ENCODE assay signal across 26 cellular contexts in the genomic region with DNA sequence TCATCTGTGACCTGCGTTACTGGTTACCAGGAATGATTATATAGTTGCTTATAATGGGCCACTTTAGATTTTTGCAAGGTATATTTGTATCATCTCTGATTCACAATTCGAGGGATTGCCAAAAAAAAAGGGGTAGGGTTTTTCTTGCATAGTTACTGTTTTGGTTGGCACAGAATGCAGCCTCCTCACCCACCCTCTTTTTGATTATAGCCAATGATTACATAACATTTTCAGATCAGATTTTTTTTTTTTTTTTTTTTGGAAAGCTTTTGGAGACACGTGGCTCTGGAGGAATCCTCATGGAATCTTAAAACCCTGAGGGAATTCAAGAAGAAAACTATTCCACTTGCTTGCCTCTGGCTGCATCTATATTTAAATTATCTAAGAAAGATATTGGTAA. TPM values are rescaled to one million over a fixed set of nuclear protein-coding genes. Genes with fewer than 3 reads are reported as not detected.
DNase-seq lines count a peak whose midpoint lies in the region; ATAC-seq and TF ChIP-seq lines count a peak whose summit lies in the region.
"Had no signal": no experiment of that assay in that cellular context is flagged by ENCODE, and none has a peak within 500 bp of the region (broad histone marks: within the 10 kb centered on the region; RNA-seq: fewer than 3 reads in every experiment).

No MANE protein-coding gene starts in this region.

- DNase-seq in Right ventricle myocardium superior (no peak), right atrium auricular region (ENCODE audit: low spot score) (no peak), NCI-H226 (peak; percentile 18), fibroblast of lung (ENCODE audit: low read depth in 2 of 2) (peak; percentile 39 to 76), Kasumi-1 (lab: John Stamatoyannopoulos, UW) (no peak), mesendoderm (no peak)
- DNase-seq: 8988T; activated CD4-positive, alpha-beta T cell treated with anti-CD3 and anti-CD28 coated beads for 48 hours; activated CD8-positive, alpha-beta memory T cell treated with anti-CD3 and anti-CD28 coated beads for 24 hours; activated gamma-delta T cell treated with Interleukin-2 at 50 U/mL for 16 hours; activated naive CD8-positive, alpha-beta T cell treated with anti-CD3 and anti-CD28 coated beads, Interleukin-2, amount 50 U/mL, for 24 hours; activated T-cell treated with anti-CD3 and anti-CD28 coated beads, Interleukin-2, amount 50 U/mL, for 1 hour; DMS53; GDM1; left lung; NCI-H1694 treated with DMSO at 0.1 percent for 48 hours; NCI-H510A treated with DMSO at 0.1 percent for 48 hours; NK-92 treated with Interleukin-12 subunit alpha and Interleukin-12 subunit beta, amount 100 ng/mL, for 24 hours; SW 1271; T1000; WERI-Rb-1 had no signal

- no peaks in the 10 kb centered on the region for H4K20me1 ChIP-seq in fibroblast of lung (ENCODE audit: control insufficient read depth, extremely low read depth, insufficient read depth, low read length)

- no CpG with 5 or more reads among the region's 3 CpGs for WGBS in mesendoderm (ENCODE audit: extremely low coverage, insufficient coverage, low lambda C conversion rate)

- no peak overlapping the region for H3K4me3 ChIP-seq in right atrium auricular region
- H3K4me3 ChIP-seq in fibroblast of lung (replicated peaks in 1 of 4; ENCODE audit: control extremely low read depth in 1 of 4, insufficient read depth in 1 of 4, low read depth in 3 of 4, low read length in 4 of 4) = no peak overlapping the region
- H3K4me3 ChIP-seq in mesendoderm (ENCODE audit: low read length) = no peak overlapping the region
- H3K4me3 ChIP-seq: left lung, tibial nerve had no signal

- no peak overlapping the region for H2BK5ac ChIP-seq in mesendoderm (ENCODE audit: low read length)

- H3K4me2 ChIP-seq in fibroblast of lung (ENCODE audit: extremely low read depth, insufficient read depth, low read length) = no peak overlapping the region
- H3K4me2 ChIP-seq in mesendoderm (ENCODE audit: low read length) = no peak overlapping the region

- no peaks in the 10 kb centered on the region for H3K36me3 Mint-ChIP-seq in stimulated activated memory B cell treated with anti-CD40 and anti-IgM and Interleukin-4, amounts not matched to agents 10 μg/mL and 1 μg/mL and 100 μg/mL, for 72 hours

- H3K27me3 Mint-ChIP-seq in stimulated activated memory B cell treated with anti-CD40 and anti-IgM and Interleukin-4, amounts not matched to agents 10 μg/mL and 1 μg/mL and 100 μg/mL, for 72 hours = no peaks in the 10 kb centered on the region
- H3K27me3 Mint-ChIP-seq: stimulated activated naive CD8-positive, alpha-beta T cell treated with anti-CD3 and anti-CD28 coated beads, Interleukin-15, Interleukin-2, amounts not matched to agents 100 ng/mL and 50 ng/mL, for 24 hours had no signal

- no peak overlapping the region for H3K23ac ChIP-seq in mesendoderm (ENCODE audit: low read length)

- H3K27me3 ChIP-seq in right atrium auricular region = no peaks in the 10 kb centered on the region
- H3K27me3 ChIP-seq in fibroblast of lung (ENCODE audit: control insufficient read depth, insufficient read depth, low read length) = no peaks in the 10 kb centered on the region
- no peaks in the 10 kb centered on the region for H3K27me3 ChIP-seq in mesendoderm (ENCODE audit: insufficient read depth, low read length, poor library complexity)
- H3K27me3 ChIP-seq: left lung, tibial nerve had no signal

- TF ChIP-seq CTCF in right atrium auricular region (IDR thresholded peaks at IDR 0.05) = no peak
- TF ChIP-seq CTCF in fibroblast of lung (conservative IDR thresholded peaks at IDR 0.05 in 1 of 2, IDR thresholded peaks at IDR 0.05 in 1 of 2; ENCODE audit: low read depth in 1 of 2, low read length in 2 of 2) = no peak

- H2BK120ac ChIP-seq in mesendoderm (ENCODE audit: low read depth, low read length) = no peak overlapping the region

- no peak overlapping the region for H2AK5ac ChIP-seq in mesendoderm (ENCODE audit: low read length)

- no peaks in the 10 kb centered on the region for H3K9me3 ChIP-seq in right atrium auricular region
- no peaks in the 10 kb centered on the region for H3K9me3 ChIP-seq in fibroblast of lung (ENCODE audit: control insufficient read depth, insufficient read depth, low read depth, low read length)
- H3K9me3 ChIP-seq: left lung, tibial nerve had no signal

- no peak overlapping the region for H2BK15ac ChIP-seq in mesendoderm (replicated peaks; ENCODE audit: low read depth)

- H4K5ac ChIP-seq in mesendoderm (ENCODE audit: low read length) = no peak overlapping the region

- H3K79me2 ChIP-seq in fibroblast of lung (ENCODE audit: control insufficient read depth, insufficient read depth, low read length) = no peaks in the 10 kb centered on the region
- peaks cover 26% of the 10 kb centered on the region for H3K79me2 ChIP-seq in mesendoderm (ENCODE audit: control insufficient read depth, insufficient read depth, low read length)

- H3K4me1 Mint-ChIP-seq in stimulated activated memory B cell treated with anti-CD40 and anti-IgM and Interleukin-4, amounts not matched to agents 10 μg/mL and 1 μg/mL and 100 μg/mL, for 72 hours = peaks cover 60% of the 10 kb centered on the region

- H3K9ac ChIP-seq in fibroblast of lung (ENCODE audit: insufficient read depth, low read length) = no peak overlapping the region
- no peak overlapping the region for H3K9ac ChIP-seq in mesendoderm (ENCODE audit: low read length)

- intact Hi-C loops in Right ventricle myocardium superior (cut with DNase I) = no loop called here

- peaks cover 15% of the 10 kb centered on the region for H3K79me1 ChIP-seq in mesendoderm (ENCODE audit: low read length)

- no peak overlapping the region for H3K4ac ChIP-seq in mesendoderm (ENCODE audit: low read depth, low read length)

- no peak overlapping the region for H3K18ac ChIP-seq in mesendoderm (ENCODE audit: low read length)

- peak overlapping the region; percentile 31 for H3K27ac Mint-ChIP-seq in stimulated activated memory B cell treated with anti-CD40 and anti-IgM and Interleukin-4, amounts not matched to agents 10 μg/mL and 1 μg/mL and 100 μg/mL, for 72 hours
- H3K27ac Mint-ChIP-seq: activated naive CD8-positive, alpha-beta T cell treated with anti-CD3 and anti-CD28 coated beads, Interleukin-2, amount 50 U/mL, for 24 hours; progenitor cell of endocrine pancreas; stimulated activated naive CD8-positive, alpha-beta T cell treated with anti-CD3 and anti-CD28 coated beads, Interleukin-15, Interleukin-2, amounts not matched to agents 100 ng/mL and 50 ng/mL, for 24 hours had no signal

- H3K27ac ChIP-seq in right atrium auricular region (no peak overlapping the region), fibroblast of lung (ENCODE audit: insufficient read depth, low read length) (no peak overlapping the region), mesendoderm (ENCODE audit: low read depth, low read length) (no peak overlapping the region)
- H3K27ac ChIP-seq: left lung, WERI-Rb-1 had no signal

- no peak overlapping the region for H4K8ac ChIP-seq in mesendoderm (ENCODE audit: low read depth, low read length)

- no peak overlapping the region for H2AFZ ChIP-seq in fibroblast of lung (ENCODE audit: low read length)

- H3K56ac ChIP-seq in mesendoderm (ENCODE audit: low read length) = no peak overlapping the region

- H3K4me1 ChIP-seq in right atrium auricular region = no peaks in the 10 kb centered on the region
- peaks cover 4% of the 10 kb centered on the region for H3K4me1 ChIP-seq in fibroblast of lung (ENCODE audit: control insufficient read depth, extremely low read depth, insufficient read depth, low read length)
- peaks cover 3% of the 10 kb centered on the region for H3K4me1 ChIP-seq in mesendoderm (ENCODE audit: control insufficient read depth, low read depth, low read length)
- H3K4me1 ChIP-seq: left lung had no signal

- H3K9me3 Mint-ChIP-seq in stimulated activated memory B cell treated with anti-CD40 and anti-IgM and Interleukin-4, amounts not matched to agents 10 μg/mL and 1 μg/mL and 100 μg/mL, for 72 hours = no peaks in the 10 kb centered on the region
- H3K9me3 Mint-ChIP-seq: activated naive CD8-positive, alpha-beta T cell treated with anti-CD3 and anti-CD28 coated beads, Interleukin-2, amount 50 U/mL, for 24 hours; stimulated activated naive CD8-positive, alpha-beta T cell treated with anti-CD3 and anti-CD28 coated beads, Interleukin-15, Interleukin-2, amounts not matched to agents 100 ng/mL and 50 ng/mL, for 24 hours had no signal

- H3K4me3 Mint-ChIP-seq in stimulated activated memory B cell treated with anti-CD40 and anti-IgM and Interleukin-4, amounts not matched to agents 10 μg/mL and 1 μg/mL and 100 μg/mL, for 72 hours = no peak overlapping the region
- H3K4me3 Mint-ChIP-seq: activated naive CD8-positive, alpha-beta T cell treated with anti-CD3 and anti-CD28 coated beads, Interleukin-2, amount 50 U/mL, for 24 hours; stimulated activated naive CD8-positive, alpha-beta T cell treated with anti-CD3 and anti-CD28 coated beads, Interleukin-15, Interleukin-2, amounts not matched to agents 100 ng/mL and 50 ng/mL, for 24 hours had no signal

- no peaks in the 10 kb centered on the region for H3K36me3 ChIP-seq in right atrium auricular region
- no peaks in the 10 kb centered on the region for H3K36me3 ChIP-seq in fibroblast of lung (ENCODE audit: control insufficient read depth, insufficient read depth, low read length)
- H3K36me3 ChIP-seq in mesendoderm (ENCODE audit: control insufficient read depth, insufficient read depth, low read length) = no peaks in the 10 kb centered on the region
- H3K36me3 ChIP-seq: left lung, tibial nerve, WERI-Rb-1 had no signal

- ATAC-seq in Right ventricle myocardium superior (ENCODE audit: poor library complexity) (peak; percentile 20), GM21360 (IDR thresholded peaks at IDR 0.05; ENCODE audit: unreplicated experiment) (no peak)
- ATAC-seq in stimulated activated memory B cell treated with anti-CD40 and anti-IgM and Interleukin-4, amounts not matched to agents 10 μg/mL and 1 μg/mL and 100 μg/mL, for 72 hours = no peak
- ATAC-seq: activated naive CD8-positive, alpha-beta T cell treated with anti-CD3 and anti-CD28 coated beads, Interleukin-2, amount 50 U/mL, for 24 hours; left lung had no signal

RNA-seq across cellular contexts. Expression of a gene that starts 53.7 kb away (rescaled TPM):
- 3.9 TPM for total RNA-seq in Right ventricle myocardium superior
- 1 to 10 TPM; 4.3 to 5.3 TPM for total RNA-seq in right atrium auricular region
- total RNA-seq in fibroblast of lung = 19.5 and 20.0 TPM in 2 replicates
- polyA plus RNA-seq in fibroblast of lung = 6.8 and 9.7 TPM in 2 replicates
- 6.2 and 7.6 TPM in 2 replicates for polyA plus RNA-seq in fibroblast of lung (2012)
- polyA minus RNA-seq in fibroblast of lung (ENCODE audit: low replicate concordance) = 3.1 and 12.2 TPM in 2 replicates
- 14.8 TPM for polyA plus RNA-seq in mesendoderm (2013, experiment 1 of 2)
- polyA plus RNA-seq in mesendoderm (2013, experiment 2 of 2) = 14.6 TPM

Comparison
In these comparisons a context has a peak if more than half of its experiments do, and no peak if none do; other contexts are left out.
1. DNase-seq: peak in NCI-H226 (single experiment) and fibroblast of lung (2 of 2); none in Right ventricle myocardium superior (single experiment), right atrium auricular region (single experiment), Kasumi-1 (0 of 2) and mesendoderm (single experiment).